Comparison of ENCODE assay signal across 11 cellular contexts in the genomic region with DNA sequence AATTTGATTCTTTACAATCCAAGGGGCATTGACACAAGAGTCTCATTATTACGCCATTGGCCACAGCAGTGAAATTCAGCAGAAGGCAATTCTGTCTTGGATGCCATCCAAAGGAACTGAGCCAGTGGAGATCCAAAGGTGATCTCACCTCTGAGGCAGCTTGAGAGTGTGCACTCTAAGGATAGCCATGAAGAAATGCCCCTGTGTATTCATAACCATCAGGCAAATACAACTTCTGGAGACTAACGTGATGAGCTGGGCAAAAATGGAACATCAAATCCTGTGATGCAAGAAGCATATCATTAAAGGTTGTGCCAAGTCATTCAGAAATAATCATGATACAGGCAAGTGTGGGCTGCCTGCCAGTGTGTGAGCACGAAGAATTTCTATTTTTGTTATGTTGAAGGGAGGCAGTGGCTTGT. TPM values are rescaled to one million over a fixed set of nuclear protein-coding genes. Genes with fewer than 3 reads are reported as not detected.
A peak's percentile ranks its signal among the peaks of the same experiment; 100 is the strongest.
DNase-seq lines count a peak whose midpoint lies in the region; ATAC-seq, FAIRE-seq and TF ChIP-seq lines count a peak whose summit lies in the region.
"Had no signal": no experiment of that assay in that cellular context is flagged by ENCODE, and none has a peak within 500 bp of the region (broad histone marks: within the 10 kb centered on the region; RNA-seq: fewer than 3 reads in every experiment).

No MANE protein-coding gene starts in this region.

- H3K4me3 Mint-ChIP-seq in natural killer cell = no peak overlapping the region
- H3K4me3 Mint-ChIP-seq: activated naive CD4-positive, alpha-beta T cell treated with anti-CD3 and anti-CD28 coated beads, Interleukin-2, amount 50 U/mL, for 24 hours; T-helper 1 cell treated with Interleukin-12 subunit alpha and Interleukin-12 subunit beta and Interleukin-4 antibody, amounts not matched to agents 30 μg/mL and 1 μg/mL, for 36 hours had no signal

- H3K27me3 ChIP-seq in pancreas = no peaks in the 10 kb centered on the region
- H3K27me3 ChIP-seq in effector memory CD4-positive, alpha-beta T cell (replicated peaks; ENCODE audit: control insufficient read depth, insufficient read depth, low read length, poor library complexity, severe bottlenecking) = no peaks in the 10 kb centered on the region

- no peak overlapping the region for H3K27ac ChIP-seq in pancreas
- no peak overlapping the region for H3K27ac ChIP-seq in effector memory CD4-positive, alpha-beta T cell (ENCODE audit: insufficient read depth, low read length, poor library complexity, severe bottlenecking)

- no peaks in the 10 kb centered on the region for H3K36me3 Mint-ChIP-seq in natural killer cell
- H3K36me3 Mint-ChIP-seq: activated naive CD4-positive, alpha-beta T cell treated with anti-CD3 and anti-CD28 coated beads, Interleukin-2, amount 50 U/mL, for 24 hours had no signal

- H3K36me3 ChIP-seq in pancreas = no peaks in the 10 kb centered on the region
- no peaks in the 10 kb centered on the region for H3K36me3 ChIP-seq in effector memory CD4-positive, alpha-beta T cell (ENCODE audit: control insufficient read depth, insufficient read depth, low read length)

- intact Hi-C loops in pancreas (cut with DNase I) = no loop called here
- intact Hi-C loops in natural killer cell (cut with micrococcal nuclease) = no loop called here

- H3K27me3 Mint-ChIP-seq in natural killer cell (ENCODE audit: low read depth in 2 of 2) = no peaks in the 10 kb centered on the region
- H3K27me3 Mint-ChIP-seq: activated naive CD4-positive, alpha-beta T cell treated with anti-CD3 and anti-CD28 coated beads, Interleukin-2, amount 50 U/mL, for 24 hours had no signal

- no peak overlapping the region for H3K27ac Mint-ChIP-seq in natural killer cell
- H3K27ac Mint-ChIP-seq: activated naive CD4-positive, alpha-beta T cell treated with anti-CD3 and anti-CD28 coated beads, Interleukin-2, amount 50 U/mL, for 24 hours; T-helper 1 cell treated with Interleukin-12 subunit alpha and Interleukin-12 subunit beta and Interleukin-4 antibody, amounts not matched to agents 30 μg/mL and 1 μg/mL, for 36 hours had no signal

- 5 to 6% methylated on average over 3 of the region's 3 CpGs for WGBS in pancreas, 2 donors

- H3K9me3 ChIP-seq in pancreas = no peaks in the 10 kb centered on the region
- no peaks in the 10 kb centered on the region for H3K9me3 ChIP-seq in effector memory CD4-positive, alpha-beta T cell (ENCODE audit: control insufficient read depth, low read length)

- TF ChIP-seq CTCF in pancreas (IDR thresholded peaks at IDR 0.05) (no peak), natural killer cell (IDR thresholded peaks at IDR 0.05) (no peak)

- DNase-seq in HT-29 (ENCODE audit: low spot score) = peak; percentile 1
- peak; percentile 44 for DNase-seq in NCI-H82 treated with DMSO at 0.1 percent for 48 hours (lab: John Stamatoyannopoulos, UW; ENCODE audit: unreplicated experiment)
- DNase-seq in pancreas = peak in 4 of 6 donors; percentile 33 to 68 (median 64)
- no peak for DNase-seq in effector memory CD4-positive, alpha-beta T cell
- no peak for DNase-seq in iPS-NIHi7 (ENCODE audit: extremely low spot score)
- DNase-seq in ecto neural progenitor cell (ENCODE audit: low spot score) = no peak
- no peak for DNase-seq in natural killer cell

- no peak overlapping the region for H3K4me3 ChIP-seq in pancreas
- no peak overlapping the region for H3K4me3 ChIP-seq in effector memory CD4-positive, alpha-beta T cell (ENCODE audit: insufficient read depth, low read depth, low read length, poor library complexity, severe bottlenecking)
- H3K4me3 ChIP-seq: K562 had no signal

- H3K4me1 ChIP-seq in pancreas = no peaks in the 10 kb centered on the region
- H3K4me1 ChIP-seq in effector memory CD4-positive, alpha-beta T cell (ENCODE audit: control insufficient read depth, insufficient read depth, low read length, poor library complexity, severe bottlenecking) = no peaks in the 10 kb centered on the region

- FAIRE-seq in pancreas (lab: Jason Lieb, UNC) = no peak
- FAIRE-seq: K562 had no signal

- H3K4me1 Mint-ChIP-seq in natural killer cell = no peaks in the 10 kb centered on the region
- H3K4me1 Mint-ChIP-seq: activated naive CD4-positive, alpha-beta T cell treated with anti-CD3 and anti-CD28 coated beads, Interleukin-2, amount 50 U/mL, for 24 hours had no signal

- H3K9me3 Mint-ChIP-seq in natural killer cell = peaks cover 3 to 4% of the 10 kb centered on the region in 2 donors
- H3K9me3 Mint-ChIP-seq: activated naive CD4-positive, alpha-beta T cell treated with anti-CD3 and anti-CD28 coated beads, Interleukin-2, amount 50 U/mL, for 24 hours; T-helper 1 cell treated with Interleukin-12 subunit alpha and Interleukin-12 subunit beta and Interleukin-4 antibody, amounts not matched to agents 30 μg/mL and 1 μg/mL, for 36 hours had no signal

- ATAC-seq in esophagus mucosa = peak; percentile 92
- peak; percentile 91 to 96 (median 95) for ATAC-seq in pancreas
- no peak for ATAC-seq in natural killer cell
- ATAC-seq: K562 had no signal

RNA-seq across cellular contexts. Expression of a gene that starts 41.4 kb away (rescaled TPM):
- 0.55 and 2.8 TPM in 2 replicates for total RNA-seq in HT-29 (2014; rRNA removed; shearing (Covaris generic))
- total RNA-seq in esophagus mucosa (7.1 TPM), pancreas (1 to 10 TPM in 4 of 6 donors, under 1 TPM in 2; 0.69 to 2.1 (median 1.6) TPM), natural killer cell (not detected)
- 1 to 10 TPM in 1 of 2 donors, under 1 TPM in 1; 0.65 to 4.3 TPM for polyA plus RNA-seq in pancreas

Comparison
In these comparisons a context has a peak if more than half of its experiments do, and no peak if none do; other contexts are left out.
1. DNase-seq: peak in HT-29 (single experiment), NCI-H82 treated with DMSO at 0.1 percent for 48 hours (single experiment) and pancreas (4 of 6); none in effector memory CD4-positive, alpha-beta T cell (0 of 3), iPS-NIHi7 (single experiment), ecto neural progenitor cell (single experiment) and natural killer cell (single experiment).
2. ATAC-seq: peak in esophagus mucosa (single experiment) and pancreas (4 of 4); none in natural killer cell (0 of 3).